Comparison of ENCODE assay signal across 8 cellular contexts in genomic region chr16:75108792-75109731, GRCh38. TPM values are rescaled to one million over a fixed set of nuclear protein-coding genes. Genes with fewer than 3 reads are reported as not detected.
DNase-seq lines count a peak whose midpoint lies in the region; ATAC-seq and TF ChIP-seq lines count a peak whose summit lies in the region.

No MANE protein-coding gene starts in this region.

- intact Hi-C loops in lower leg skin (cut with DNase I; ENCODE audit: low total_unique reads): no loop called here

- TF ChIP-seq POLR2A in NB4 (IDR thresholded peaks at IDR 0.05; ENCODE audit: extremely low read depth, insufficient read length): peak; percentile 33
- no peak for TF ChIP-seq POLR2A in lower leg skin (IDR thresholded peaks at IDR 0.05)

- peak overlapping the region; percentile 71 for H3K4me3 ChIP-seq in NB4 (ENCODE audit: low read depth, low read length)
- H3K4me3 ChIP-seq in lower leg skin (ENCODE audit: low read depth, poor library complexity, severe bottlenecking): no peak overlapping the region

- WGBS in lower leg skin, 2 donors: 36 to 42% methylated on average over 26 to 27 of the region's 27 CpGs

- TF ChIP-seq CTCF in NB4 (IDR thresholded peaks at IDR 0.05; ENCODE audit: low read depth, low read length): no peak
- TF ChIP-seq CTCF in lower leg skin (IDR thresholded peaks at IDR 0.05): no peak

- DNase-seq in NB4 (ENCODE audit: low read depth) (peak; percentile 97), cerebellar cortex (ENCODE audit: low spot score) (peak; percentile 91), lower leg skin (ENCODE audit: low spot score in 2 of 2) (peak; percentile 76 to 96), NCI-H146 (lab: John Stamatoyannopoulos, UW) (no peak), SK-N-DZ (ENCODE audit: low spot score) (no peak)
- DNase-seq in activated CD4-positive, alpha-beta T cell treated with anti-CD3 and anti-CD28 coated beads for 4 hours: peak; percentile 76 to 77
- peak; percentile 57 to 65 (median 63) for DNase-seq in stimulated activated CD4-positive, alpha-beta T cell treated with anti-CD3 and anti-CD28 coated beads, TNF-alpha, amount 100 ng/mL, for 4 hours (ENCODE audit: low read depth in 3 of 3)

- ATAC-seq in GM18858 (IDR thresholded peaks at IDR 0.05; ENCODE audit: unreplicated experiment): peak; percentile 37

RNA-seq across cellular contexts. Expression of gene LDHD, which starts 7.5 kb away (rescaled TPM):
- total RNA-seq in lower leg skin: 10 to 100 TPM in 2 of 4 donors, 1 to 10 TPM in 2; 5.9 to 21.9 (median 8.9) TPM
- 0.29 and 0.31 TPM in 2 replicates for polyA plus RNA-seq in SK-N-DZ (2014; cell fraction: cytosol; rRNA removed)
- polyA plus RNA-seq in SK-N-DZ (2014; cell fraction: nucleus; rRNA removed): 2.2 and 3.5 TPM in 2 replicates

RNA-seq across cellular contexts. Expression of gene ZFP1, which starts 39.3 kb away (rescaled TPM):
- total RNA-seq in lower leg skin: 1 to 10 TPM; 4.8 to 8.7 (median 6.5) TPM
- 18.0 and 18.2 TPM in 2 replicates for polyA plus RNA-seq in SK-N-DZ (2014; cell fraction: cytosol; rRNA removed)
- polyA plus RNA-seq in SK-N-DZ (2014; cell fraction: nucleus; rRNA removed): 11.1 and 12.0 TPM in 2 replicates

Comparison
In these comparisons a context has a peak if more than half of its experiments do, and no peak if none do; other contexts are left out.
1. DNase-seq: peak in NB4 (single experiment), activated CD4-positive, alpha-beta T cell treated with anti-CD3 and anti-CD28 coated beads for 4 hours (2 of 2), cerebellar cortex (single experiment), lower leg skin (2 of 2) and stimulated activated CD4-positive, alpha-beta T cell treated with anti-CD3 and anti-CD28 coated beads, TNF-alpha, amount 100 ng/mL, for 4 hours (3 of 3); none in NCI-H146 (single experiment) and SK-N-DZ (single experiment).